In genomic region chr17:48444531-48445247, GRCh38 we compare ENCODE assay signal across 13 cellular contexts. TPM values are rescaled to one million over a fixed set of nuclear protein-coding genes. Genes with fewer than 3 reads are reported as not detected.
DNase-seq lines count a peak whose midpoint lies in the region; ATAC-seq and TF ChIP-seq lines count a peak whose summit lies in the region.
"Had no signal": no experiment of that assay in that cellular context is flagged by ENCODE, and none has a peak within 500 bp of the region (broad histone marks: within the 10 kb centered on the region; RNA-seq: fewer than 3 reads in every experiment).

No MANE protein-coding gene starts in this region.

- H3K27me3 Mint-ChIP-seq in CD8-positive, alpha-beta T cell (ENCODE audit: low read depth): no peaks in the 10 kb centered on the region
- no peaks in the 10 kb centered on the region for H3K27me3 Mint-ChIP-seq in activated T-cell treated with anti-CD3 and anti-CD28 coated beads, Interleukin-2, amount 50 U/mL, for 24 hours
- H3K27me3 Mint-ChIP-seq in naive B cell: peaks cover 0 to 5% (median 0%) of the 10 kb centered on the region in 3 donors

- POLR2A ChIA-PET in CD8-positive, alpha-beta T cell (lab: Charles Lee): interaction anchor here (0.5 to 1.5 kb wide), 4 partner anchors 9 to 371 kb away, joined by 4 to 11 read pairs (median 5); no protein-coding TSS in a partner anchor

- peak in 5 of 7 experiments; percentile 31 to 78 (median 50) for DNase-seq in CD8-positive, alpha-beta T cell
- peak; percentile 72 for DNase-seq in Jurkat, Clone E6-1 (ENCODE audit: low read depth, low spot score)
- peak; percentile 62 for DNase-seq in activated T-cell treated with anti-CD3 and anti-CD28 coated beads, Interleukin-2, amount 50 U/mL, for 24 hours
- peak; percentile 33 for DNase-seq in naive B cell
- DNase-seq in cardiac septum (ENCODE audit: low spot score): no peak
- no peak for DNase-seq in NOMO-1 treated with dmso at 0.1 percent for 144 hours (lab: John Stamatoyannopoulos, UW; ENCODE audit: unreplicated experiment)
- no peak for DNase-seq in NCI-H1105 treated with DMSO at 0.1 percent for 48 hours (lab: John Stamatoyannopoulos, UW)
- DNase-seq: Calu3, lower lobe of right lung, OCI-M1, posterior cingulate gyrus, upper lobe of right lung had no signal

- H3K9me3 Mint-ChIP-seq in CD8-positive, alpha-beta T cell: peaks cover 2% of the 10 kb centered on the region
- H3K9me3 Mint-ChIP-seq in activated T-cell treated with anti-CD3 and anti-CD28 coated beads, Interleukin-2, amount 50 U/mL, for 24 hours: peaks cover 8% of the 10 kb centered on the region
- peaks cover 0 to 5% (median 0%) of the 10 kb centered on the region in 7 donors for H3K9me3 Mint-ChIP-seq in naive B cell

- TF ChIP-seq CTCF in CD8-positive, alpha-beta T cell (IDR thresholded peaks at IDR 0.05): no peak

- H3K27ac Mint-ChIP-seq in CD8-positive, alpha-beta T cell: peak overlapping the region; percentile 92
- peak overlapping the region; percentile 68 for H3K27ac Mint-ChIP-seq in activated T-cell treated with anti-CD3 and anti-CD28 coated beads, Interleukin-2, amount 50 U/mL, for 24 hours
- H3K27ac Mint-ChIP-seq in naive B cell: peak overlapping the region in 4 of 6 donors; percentile 42 to 75 (median 62)

- H3K36me3 Mint-ChIP-seq in CD8-positive, alpha-beta T cell: no peaks in the 10 kb centered on the region
- no peaks in the 10 kb centered on the region for H3K36me3 Mint-ChIP-seq in activated T-cell treated with anti-CD3 and anti-CD28 coated beads, Interleukin-2, amount 50 U/mL, for 24 hours (ENCODE audit: low read depth)
- H3K36me3 Mint-ChIP-seq in naive B cell: peaks cover 0 to 7% of the 10 kb centered on the region in 2 donors

- peak overlapping the region; percentile 68 for H3K4me3 Mint-ChIP-seq in CD8-positive, alpha-beta T cell
- peak overlapping the region; percentile 21 for H3K4me3 Mint-ChIP-seq in activated T-cell treated with anti-CD3 and anti-CD28 coated beads, Interleukin-2, amount 50 U/mL, for 24 hours
- H3K4me3 Mint-ChIP-seq in naive B cell: peak overlapping the region; percentile 1 to 89 (median 69)

- peaks cover 61% of the 10 kb centered on the region for H3K4me1 ChIP-seq in CD8-positive, alpha-beta T cell (ENCODE audit: insufficient read depth, low read length)
- H3K4me1 ChIP-seq: upper lobe of right lung had no signal

- H3K27me3 ChIP-seq in CD8-positive, alpha-beta T cell (ENCODE audit: insufficient read depth, low read length): no peaks in the 10 kb centered on the region
- H3K27me3 ChIP-seq: upper lobe of right lung had no signal

- peak overlapping the region; percentile 23 for H3K4me3 ChIP-seq in CD8-positive, alpha-beta T cell (ENCODE audit: low read depth, low read length)
- no peak overlapping the region for H3K4me3 ChIP-seq in Jurkat, Clone E6-1 (ENCODE audit: low read length)
- H3K4me3 ChIP-seq: lower lobe of right lung, upper lobe of right lung had no signal

- CTCF ChIA-PET in CD8-positive, alpha-beta T cell (lab: Charles Lee): interaction anchor here (1.1 to 11.1 kb wide), 3 partner anchors 10 to 71 kb away, joined by 3 to 94 read pairs (median 6); no protein-coding TSS in a partner anchor

- no peaks in the 10 kb centered on the region for H3K36me3 ChIP-seq in CD8-positive, alpha-beta T cell (ENCODE audit: insufficient read depth, low read length)
- H3K36me3 ChIP-seq: lower lobe of right lung, upper lobe of right lung had no signal

- H3K4me1 Mint-ChIP-seq in CD8-positive, alpha-beta T cell (ENCODE audit: low read depth): peaks cover 74% of the 10 kb centered on the region
- H3K4me1 Mint-ChIP-seq in activated T-cell treated with anti-CD3 and anti-CD28 coated beads, Interleukin-2, amount 50 U/mL, for 24 hours (ENCODE audit: low read depth): peaks cover 72% of the 10 kb centered on the region
- H3K4me1 Mint-ChIP-seq in naive B cell: peaks cover 48 to 67% (median 67%) of the 10 kb centered on the region in 3 donors

- H3K27ac ChIP-seq in CD8-positive, alpha-beta T cell (ENCODE audit: low read depth, low read length): no peak overlapping the region
- H3K27ac ChIP-seq: lower lobe of right lung, upper lobe of right lung had no signal

- peak; percentile 46 for ATAC-seq in CD8-positive, alpha-beta T cell
- ATAC-seq in naive B cell (ENCODE audit: low read depth in 2 of 2) (no peak), GM21576 (IDR thresholded peaks at IDR 0.05; ENCODE audit: unreplicated experiment) (no peak)
- ATAC-seq: lower lobe of right lung, upper lobe of right lung had no signal

- no peaks in the 10 kb centered on the region for H3K9me3 ChIP-seq in CD8-positive, alpha-beta T cell (ENCODE audit: low read length)
- H3K9me3 ChIP-seq: lower lobe of right lung, upper lobe of right lung had no signal

- intact Hi-C loops in CD8-positive, alpha-beta T cell (cut with DNase I, micrococcal nuclease): loop anchor here in 1 of 2 experiments (5.0 kb wide), 2 partner anchors 98 to 748 kb away; no protein-coding TSS in a partner anchor
- intact Hi-C loops in cardiac septum (cut with DNase I): no loop called here

RNA-seq across cellular contexts. Expression of gene SKAP1, which starts 14.7 kb away (rescaled TPM):
- total RNA-seq in CD8-positive, alpha-beta T cell: 10 to 100 TPM; 59.9 to 62.4 TPM
- 35.2 TPM for polyA plus RNA-seq in Jurkat, Clone E6-1 (2012; ENCODE audit: insufficient read depth, insufficient read length)
- 100 to 1,000 TPM in 5 of 6 donors, 10 to 100 TPM in 1; 79.3 to 166 (median 140) TPM for polyA plus RNA-seq in naive B cell (ENCODE audit: low read depth in 6 of 6)
- total RNA-seq in cardiac septum: not detected

Comparison
In these comparisons a context has a peak if more than half of its experiments do, and no peak if none do; other contexts are left out.
1. DNase-seq: peak in CD8-positive, alpha-beta T cell (5 of 7), Jurkat, Clone E6-1 (single experiment), activated T-cell treated with anti-CD3 and anti-CD28 coated beads, Interleukin-2, amount 50 U/mL, for 24 hours (single experiment) and naive B cell (single experiment); none in cardiac septum (single experiment), NOMO-1 treated with dmso at 0.1 percent for 144 hours (single experiment) and NCI-H1105 treated with DMSO at 0.1 percent for 48 hours (single experiment).
2. RNA of gene SKAP1, which starts 14.7 kb away (total RNA-seq): 59.9 to 62.4 TPM in CD8-positive, alpha-beta T cell; not detected in cardiac septum (single experiment); every median in the first group is over 10 times any median in the second.
3. Peak in every context shown above with its lines, with median percentiles within 50 percentile points of each other: H3K27ac Mint-ChIP-seq and H3K4me3 Mint-ChIP-seq.